In the genomic region with DNA sequence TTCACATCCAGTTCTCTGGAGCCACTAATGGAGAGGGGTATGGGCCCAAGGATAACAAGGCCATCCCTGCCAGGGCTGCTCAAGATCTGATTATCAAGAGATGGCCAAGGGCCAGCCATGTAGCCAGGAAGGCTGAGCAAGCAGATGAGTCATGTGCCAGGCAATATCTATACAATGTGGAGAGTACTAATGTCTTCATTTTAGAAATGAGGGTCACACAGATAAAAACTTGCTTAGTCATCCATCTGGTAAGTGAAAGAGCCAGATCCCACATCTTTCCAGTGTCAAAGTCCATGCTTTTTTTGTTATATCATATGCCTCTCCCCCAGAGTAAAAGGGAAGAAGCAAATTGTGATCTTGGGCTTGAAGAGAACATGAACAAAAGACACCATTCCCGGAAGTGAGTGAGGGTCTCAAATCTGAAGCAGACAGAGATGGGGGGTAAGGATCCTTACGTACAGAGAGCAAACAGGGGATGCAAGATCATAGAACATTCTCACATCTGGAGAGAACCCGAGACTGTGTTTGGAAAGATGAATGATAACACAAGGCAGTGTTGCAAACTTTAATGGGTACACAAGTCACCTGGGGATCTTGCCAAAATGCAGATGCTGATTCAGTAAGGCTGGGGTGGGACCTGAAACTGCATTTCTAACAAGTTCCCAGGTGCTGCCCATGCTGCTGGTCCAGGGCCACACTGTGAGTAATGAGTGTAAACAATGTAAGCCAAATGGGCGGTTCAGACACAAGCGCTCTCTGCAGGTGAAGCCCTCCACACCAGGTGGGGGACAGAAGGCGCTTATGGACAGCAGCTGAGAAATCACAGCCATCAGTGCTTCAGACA, we compare ENCODE assay signal across 1 cellular context.
TF ChIP-seq lines count a peak whose summit lies in the region.

No MANE protein-coding gene starts in this region.

TF ChIP-seq in K562, 482 proteins besides CTCF, POLR2A, EP300 and RAD21 (continued from another document and continues in another):
- TF ChIP-seq, protein P1, sequence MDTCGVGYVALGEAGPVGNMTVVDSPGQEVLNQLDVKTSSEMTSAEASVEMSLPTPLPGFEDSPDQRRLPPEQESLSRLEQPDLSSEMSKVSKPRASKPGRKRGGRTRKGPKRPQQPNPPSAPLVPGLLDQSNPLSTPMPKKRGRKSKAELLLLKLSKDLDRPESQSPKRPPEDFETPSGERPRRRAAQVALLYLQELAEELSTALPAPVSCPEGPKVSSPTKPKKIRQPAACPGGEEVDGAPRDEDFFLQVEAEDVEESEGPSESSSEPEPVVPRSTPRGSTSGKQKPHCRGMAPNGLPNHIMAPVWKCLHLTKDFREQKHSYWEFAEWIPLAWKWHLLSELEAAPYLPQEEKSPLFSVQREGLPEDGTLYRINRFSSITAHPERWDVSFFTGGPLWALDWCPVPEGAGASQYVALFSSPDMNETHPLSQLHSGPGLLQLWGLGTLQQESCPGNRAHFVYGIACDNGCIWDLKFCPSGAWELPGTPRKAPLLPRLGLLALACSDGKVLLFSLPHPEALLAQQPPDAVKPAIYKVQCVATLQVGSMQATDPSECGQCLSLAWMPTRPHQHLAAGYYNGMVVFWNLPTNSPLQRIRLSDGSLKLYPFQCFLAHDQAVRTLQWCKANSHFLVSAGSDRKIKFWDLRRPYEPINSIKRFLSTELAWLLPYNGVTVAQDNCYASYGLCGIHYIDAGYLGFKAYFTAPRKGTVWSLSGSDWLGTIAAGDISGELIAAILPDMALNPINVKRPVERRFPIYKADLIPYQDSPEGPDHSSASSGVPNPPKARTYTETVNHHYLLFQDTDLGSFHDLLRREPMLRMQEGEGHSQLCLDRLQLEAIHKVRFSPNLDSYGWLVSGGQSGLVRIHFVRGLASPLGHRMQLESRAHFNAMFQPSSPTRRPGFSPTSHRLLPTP (IDR thresholded peaks at IDR 0.05; ENCODE audit: borderline replicate concordance, extremely low read depth, insufficient read length), result no peak
- no peak for TF ChIP-seq SRSF9 (IDR thresholded peaks at IDR 0.05; ENCODE audit: borderline replicate concordance, low read depth, low read length)
- TF ChIP-seq, protein P2, sequence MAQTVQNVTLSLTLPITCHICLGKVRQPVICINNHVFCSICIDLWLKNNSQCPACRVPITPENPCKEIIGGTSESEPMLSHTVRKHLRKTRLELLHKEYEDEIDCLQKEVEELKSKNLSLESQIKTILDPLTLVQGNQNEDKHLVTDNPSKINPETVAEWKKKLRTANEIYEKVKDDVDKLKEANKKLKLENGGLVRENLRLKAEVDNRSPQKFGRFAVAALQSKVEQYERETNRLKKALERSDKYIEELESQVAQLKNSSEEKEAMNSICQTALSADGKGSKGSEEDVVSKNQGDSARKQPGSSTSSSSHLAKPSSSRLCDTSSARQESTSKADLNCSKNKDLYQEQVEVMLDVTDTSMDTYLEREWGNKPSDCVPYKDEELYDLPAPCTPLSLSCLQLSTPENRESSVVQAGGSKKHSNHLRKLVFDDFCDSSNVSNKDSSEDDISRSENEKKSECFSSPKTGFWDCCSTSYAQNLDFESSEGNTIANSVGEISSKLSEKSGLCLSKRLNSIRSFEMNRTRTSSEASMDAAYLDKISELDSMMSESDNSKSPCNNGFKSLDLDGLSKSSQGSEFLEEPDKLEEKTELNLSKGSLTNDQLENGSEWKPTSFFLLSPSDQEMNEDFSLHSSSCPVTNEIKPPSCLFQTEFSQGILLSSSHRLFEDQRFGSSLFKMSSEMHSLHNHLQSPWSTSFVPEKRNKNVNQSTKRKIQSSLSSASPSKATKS (CRISPR knock-in tag; IDR thresholded peaks at IDR 0.05), result no peak
- no peak for TF ChIP-seq CBX2 (IDR thresholded peaks at IDR 0.05; ENCODE audit: insufficient read depth, low read length, poor library complexity, severe bottlenecking)
- no peak for TF ChIP-seq GABPB1 (CRISPR knock-in tag; IDR thresholded peaks at IDR 0.05)
- TF ChIP-seq TRIM28 (IDR thresholded peaks at IDR 0.05), result no peak
- TF ChIP-seq, protein P3, sequence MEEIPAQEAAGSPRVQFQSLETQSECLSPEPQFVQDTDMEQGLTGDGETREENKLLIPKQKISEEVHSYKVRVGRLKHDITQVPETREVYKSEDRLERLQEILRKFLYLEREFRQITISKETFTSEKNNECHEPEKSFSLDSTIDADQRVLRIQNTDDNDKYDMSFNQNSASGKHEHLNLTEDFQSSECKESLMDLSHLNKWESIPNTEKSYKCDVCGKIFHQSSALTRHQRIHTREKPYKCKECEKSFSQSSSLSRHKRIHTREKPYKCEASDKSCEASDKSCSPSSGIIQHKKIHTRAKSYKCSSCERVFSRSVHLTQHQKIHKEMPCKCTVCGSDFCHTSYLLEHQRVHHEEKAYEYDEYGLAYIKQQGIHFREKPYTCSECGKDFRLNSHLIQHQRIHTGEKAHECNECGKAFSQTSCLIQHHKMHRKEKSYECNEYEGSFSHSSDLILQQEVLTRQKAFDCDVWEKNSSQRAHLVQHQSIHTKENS (CRISPR knock-in tag; IDR thresholded peaks at IDR 0.05), result no peak
- TF ChIP-seq MCM3 (IDR thresholded peaks at IDR 0.05), result no peak
- no peak for TF ChIP-seq NCOA1 (IDR thresholded peaks at IDR 0.05; ENCODE audit: low read depth)
- peak; percentile 85 for TF ChIP-seq SMARCE1 (IDR thresholded peaks at IDR 0.05)
- TF ChIP-seq PHF8 (IDR thresholded peaks at IDR 0.05; ENCODE audit: borderline replicate concordance, low read length), result no peak
- TF ChIP-seq FOXA3 (CRISPR knock-in tag; conservative IDR thresholded peaks at IDR 0.05 in 1 of 2, IDR thresholded peaks at IDR 0.05 in 1 of 2), result peak in 1 of 2 experiments; percentile 48; a peak in 2 of 4 replicates
- no peak for TF ChIP-seq KAT2B (IDR thresholded peaks at IDR 0.05; ENCODE audit: low read depth, low read length)
- peak; percentile 89 for TF ChIP-seq BACH1 (tag; IDR thresholded peaks at IDR 0.05)
- TF ChIP-seq, protein P4, sequence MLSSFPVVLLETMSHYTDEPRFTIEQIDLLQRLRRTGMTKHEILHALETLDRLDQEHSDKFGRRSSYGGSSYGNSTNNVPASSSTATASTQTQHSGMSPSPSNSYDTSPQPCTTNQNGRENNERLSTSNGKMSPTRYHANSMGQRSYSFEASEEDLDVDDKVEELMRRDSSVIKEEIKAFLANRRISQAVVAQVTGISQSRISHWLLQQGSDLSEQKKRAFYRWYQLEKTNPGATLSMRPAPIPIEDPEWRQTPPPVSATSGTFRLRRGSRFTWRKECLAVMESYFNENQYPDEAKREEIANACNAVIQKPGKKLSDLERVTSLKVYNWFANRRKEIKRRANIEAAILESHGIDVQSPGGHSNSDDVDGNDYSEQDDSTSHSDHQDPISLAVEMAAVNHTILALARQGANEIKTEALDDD (IDR thresholded peaks at IDR 0.05), result no peak
- no peak for TF ChIP-seq HNRNPUL1 (IDR thresholded peaks at IDR 0.05; ENCODE audit: low read length)
- TF ChIP-seq, protein P5, sequence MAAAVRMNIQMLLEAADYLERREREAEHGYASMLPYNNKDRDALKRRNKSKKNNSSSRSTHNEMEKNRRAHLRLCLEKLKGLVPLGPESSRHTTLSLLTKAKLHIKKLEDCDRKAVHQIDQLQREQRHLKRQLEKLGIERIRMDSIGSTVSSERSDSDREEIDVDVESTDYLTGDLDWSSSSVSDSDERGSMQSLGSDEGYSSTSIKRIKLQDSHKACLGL (CRISPR knock-in tag; IDR thresholded peaks at IDR 0.05; ENCODE audit: borderline replicate concordance, poor library complexity, severe bottlenecking), result no peak
- no peak for TF ChIP-seq RBBP5 (IDR thresholded peaks at IDR 0.05; ENCODE audit: borderline replicate concordance, insufficient read depth, low read length, poor library complexity, severe bottlenecking)
- TF ChIP-seq, protein P6, sequence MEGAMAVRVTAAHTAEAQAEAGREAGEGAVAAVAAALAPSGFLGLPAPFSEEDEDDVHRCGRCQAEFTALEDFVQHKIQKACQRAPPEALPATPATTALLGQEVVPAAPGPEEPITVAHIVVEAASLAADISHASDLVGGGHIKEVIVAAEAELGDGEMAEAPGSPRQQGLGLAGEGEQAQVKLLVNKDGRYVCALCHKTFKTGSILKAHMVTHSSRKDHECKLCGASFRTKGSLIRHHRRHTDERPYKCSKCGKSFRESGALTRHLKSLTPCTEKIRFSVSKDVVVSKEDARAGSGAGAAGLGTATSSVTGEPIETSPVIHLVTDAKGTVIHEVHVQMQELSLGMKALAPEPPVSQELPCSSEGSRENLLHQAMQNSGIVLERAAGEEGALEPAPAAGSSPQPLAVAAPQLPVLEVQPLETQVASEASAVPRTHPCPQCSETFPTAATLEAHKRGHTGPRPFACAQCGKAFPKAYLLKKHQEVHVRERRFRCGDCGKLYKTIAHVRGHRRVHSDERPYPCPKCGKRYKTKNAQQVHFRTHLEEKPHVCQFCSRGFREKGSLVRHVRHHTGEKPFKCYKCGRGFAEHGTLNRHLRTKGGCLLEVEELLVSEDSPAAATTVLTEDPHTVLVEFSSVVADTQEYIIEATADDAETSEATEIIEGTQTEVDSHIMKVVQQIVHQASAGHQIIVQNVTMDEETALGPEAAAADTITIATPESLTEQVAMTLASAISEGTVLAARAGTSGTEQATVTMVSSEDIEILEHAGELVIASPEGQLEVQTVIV (CRISPR knock-in tag; IDR thresholded peaks at IDR 0.05; ENCODE audit: borderline replicate concordance), result no peak
- TF ChIP-seq, protein P7, sequence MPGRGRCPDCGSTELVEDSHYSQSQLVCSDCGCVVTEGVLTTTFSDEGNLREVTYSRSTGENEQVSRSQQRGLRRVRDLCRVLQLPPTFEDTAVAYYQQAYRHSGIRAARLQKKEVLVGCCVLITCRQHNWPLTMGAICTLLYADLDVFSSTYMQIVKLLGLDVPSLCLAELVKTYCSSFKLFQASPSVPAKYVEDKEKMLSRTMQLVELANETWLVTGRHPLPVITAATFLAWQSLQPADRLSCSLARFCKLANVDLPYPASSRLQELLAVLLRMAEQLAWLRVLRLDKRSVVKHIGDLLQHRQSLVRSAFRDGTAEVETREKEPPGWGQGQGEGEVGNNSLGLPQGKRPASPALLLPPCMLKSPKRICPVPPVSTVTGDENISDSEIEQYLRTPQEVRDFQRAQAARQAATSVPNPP (IDR thresholded peaks at IDR 0.05; ENCODE audit: borderline replicate concordance, insufficient read depth, insufficient read length), result no peak
- TF ChIP-seq RBM14 (IDR thresholded peaks at IDR 0.05; ENCODE audit: borderline replicate concordance, insufficient read depth, low read depth, low read length), result no peak
- no peak for TF ChIP-seq ZNF23 (CRISPR knock-in tag; IDR thresholded peaks at IDR 0.05)
- TF ChIP-seq ASH1L (IDR thresholded peaks at IDR 0.05; ENCODE audit: borderline replicate concordance, low read depth, partially characterized antibody), result no peak
- TF ChIP-seq, protein P8, sequence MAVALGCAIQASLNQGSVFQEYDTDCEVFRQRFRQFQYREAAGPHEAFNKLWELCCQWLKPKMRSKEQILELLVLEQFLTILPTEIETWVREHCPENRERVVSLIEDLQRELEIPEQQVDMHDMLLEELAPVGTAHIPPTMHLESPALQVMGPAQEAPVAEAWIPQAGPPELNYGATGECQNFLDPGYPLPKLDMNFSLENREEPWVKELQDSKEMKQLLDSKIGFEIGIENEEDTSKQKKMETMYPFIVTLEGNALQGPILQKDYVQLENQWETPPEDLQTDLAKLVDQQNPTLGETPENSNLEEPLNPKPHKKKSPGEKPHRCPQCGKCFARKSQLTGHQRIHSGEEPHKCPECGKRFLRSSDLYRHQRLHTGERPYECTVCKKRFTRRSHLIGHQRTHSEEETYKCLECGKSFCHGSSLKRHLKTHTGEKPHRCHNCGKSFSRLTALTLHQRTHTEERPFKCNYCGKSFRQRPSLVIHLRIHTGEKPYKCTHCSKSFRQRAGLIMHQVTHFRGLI (CRISPR knock-in tag; IDR thresholded peaks at IDR 0.05), result 0 out of 2 replicates have a peak, but pooled peaks have one; percentile 19
- TF ChIP-seq BCOR (IDR thresholded peaks at IDR 0.05), result no peak
- TF ChIP-seq SP1 (CRISPR knock-in tag; IDR thresholded peaks at IDR 0.05), result no peak
- TF ChIP-seq POU5F1 (IDR thresholded peaks at IDR 0.05; ENCODE audit: borderline replicate concordance, low read depth, low read length, partially characterized antibody), result no peak
- TF ChIP-seq RBM15 (IDR thresholded peaks at IDR 0.05; ENCODE audit: insufficient read depth, low read length), result no peak
- no peak for TF ChIP-seq SMAD2 (IDR thresholded peaks at IDR 0.05; ENCODE audit: low read depth, low read length)
- TF ChIP-seq, protein P9, sequence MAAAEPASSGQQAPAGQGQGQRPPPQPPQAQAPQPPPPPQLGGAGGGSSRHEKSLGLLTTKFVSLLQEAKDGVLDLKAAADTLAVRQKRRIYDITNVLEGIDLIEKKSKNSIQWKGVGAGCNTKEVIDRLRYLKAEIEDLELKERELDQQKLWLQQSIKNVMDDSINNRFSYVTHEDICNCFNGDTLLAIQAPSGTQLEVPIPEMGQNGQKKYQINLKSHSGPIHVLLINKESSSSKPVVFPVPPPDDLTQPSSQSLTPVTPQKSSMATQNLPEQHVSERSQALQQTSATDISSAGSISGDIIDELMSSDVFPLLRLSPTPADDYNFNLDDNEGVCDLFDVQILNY (CRISPR knock-in tag; IDR thresholded peaks at IDR 0.05), result no peak
- TF ChIP-seq ELF1 (tag; IDR thresholded peaks at IDR 0.05), result no peak
- TF ChIP-seq ZNF24 (IDR thresholded peaks at IDR 0.05), result no peak
- TF ChIP-seq TAF15 (IDR thresholded peaks at IDR 0.05; ENCODE audit: low read depth, low read length), result no peak
- TF ChIP-seq, protein P10, sequence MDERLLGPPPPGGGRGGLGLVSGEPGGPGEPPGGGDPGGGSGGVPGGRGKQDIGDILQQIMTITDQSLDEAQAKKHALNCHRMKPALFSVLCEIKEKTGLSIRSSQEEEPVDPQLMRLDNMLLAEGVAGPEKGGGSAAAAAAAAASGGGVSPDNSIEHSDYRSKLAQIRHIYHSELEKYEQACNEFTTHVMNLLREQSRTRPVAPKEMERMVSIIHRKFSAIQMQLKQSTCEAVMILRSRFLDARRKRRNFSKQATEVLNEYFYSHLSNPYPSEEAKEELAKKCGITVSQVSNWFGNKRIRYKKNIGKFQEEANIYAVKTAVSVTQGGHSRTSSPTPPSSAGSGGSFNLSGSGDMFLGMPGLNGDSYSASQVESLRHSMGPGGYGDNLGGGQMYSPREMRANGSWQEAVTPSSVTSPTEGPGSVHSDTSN (CRISPR knock-in tag; IDR thresholded peaks at IDR 0.05; ENCODE audit: low read depth), result no peak
- TF ChIP-seq, protein P10 (tag; conservative IDR thresholded peaks at IDR 0.05; ENCODE audit: low read depth), result no peak
- no peak for TF ChIP-seq MYC (IDR thresholded peaks at IDR 0.05; ENCODE audit: low read depth, low read length)
- TF ChIP-seq MYC (CRISPR knock-in tag; IDR thresholded peaks at IDR 0.05; ENCODE audit: borderline replicate concordance, low read depth), result no peak
- peak; percentile 75 for TF ChIP-seq TCF3 (CRISPR knock-in tag; IDR thresholded peaks at IDR 0.05)
